19 cellular contexts compared by ENCODE assay signal in the genomic region with DNA sequence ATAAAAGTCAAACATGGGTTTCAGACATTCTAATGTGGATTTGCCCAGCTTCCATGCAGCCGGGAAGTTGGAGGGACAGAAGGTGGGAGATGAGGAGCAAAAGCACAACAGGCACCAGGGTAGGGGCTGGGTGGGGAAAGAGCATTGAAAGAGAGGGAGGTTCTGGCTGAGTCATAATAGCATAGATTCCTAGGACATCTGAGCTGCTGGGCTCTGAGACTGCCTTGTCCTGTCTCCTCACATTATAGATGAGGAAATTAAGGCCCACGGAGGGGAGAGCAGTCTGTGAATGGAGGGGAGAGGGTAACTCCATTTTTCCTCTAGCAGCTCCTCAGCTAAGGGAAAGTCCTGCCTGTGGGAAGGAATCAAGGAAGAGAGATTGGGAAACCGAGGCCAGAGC. TPM values are rescaled to one million over a fixed set of nuclear protein-coding genes. Genes with fewer than 3 reads are reported as not detected.
A peak's percentile ranks its signal among the peaks of the same experiment; 100 is the strongest.
DNase-seq lines count a peak whose midpoint lies in the region; ATAC-seq and TF ChIP-seq lines count a peak whose summit lies in the region.
"Had no signal": no experiment of that assay in that cellular context is flagged by ENCODE, and none has a peak within 500 bp of the region (broad histone marks: within the 10 kb centered on the region; RNA-seq: fewer than 3 reads in every experiment).

No MANE protein-coding gene starts in this region.

- H3F3A ChIP-seq in PC-3 (ENCODE audit: low read length, unreplicated experiment): no peaks in the 10 kb centered on the region

- no peaks in the 10 kb centered on the region for H3K36me3 Mint-ChIP-seq in WTC11
- H3K36me3 Mint-ChIP-seq: activated CD8-positive, alpha-beta memory T cell treated with anti-CD3 and anti-CD28 coated beads, Interleukin-2, amount 10 ng/mL, durations not matched to agents 7 days and 5 days had no signal

- H2BK12ac ChIP-seq in mesenchymal stem cell (ENCODE audit: low read length in 2 of 2): peak overlapping the region in 1 of 2 experiments; percentile 23

- H4K91ac ChIP-seq in mesenchymal stem cell (ENCODE audit: low read length): peak overlapping the region; percentile 13

- ATAC-seq in PC-3 (peak; percentile 37; the same call in 1 of the 2 replicates), WTC11 (no peak)
- ATAC-seq: activated CD8-positive, alpha-beta memory T cell treated with anti-CD3 and anti-CD28 coated beads, Interleukin-2, amount 10 ng/mL, durations not matched to agents 7 days and 5 days had no signal

- H3K4me2 ChIP-seq in PC-3 (ENCODE audit: low read length): no peak overlapping the region
- no peak overlapping the region for H3K4me2 ChIP-seq in mesenchymal stem cell (ENCODE audit: low read length, poor library complexity, severe bottlenecking)

- no peaks in the 10 kb centered on the region for H3K79me2 ChIP-seq in PC-3 (ENCODE audit: low read length)

- H3K18ac ChIP-seq in mesenchymal stem cell (ENCODE audit: low read depth in 1 of 2, low read length in 2 of 2): peak overlapping the region in 1 of 2 experiments; percentile 6

- no peaks in the 10 kb centered on the region for H3K9me3 ChIP-seq in A673 (ENCODE audit: low read depth, low read length, poor library complexity, severe bottlenecking)
- H3K9me3 ChIP-seq in PC-3 (ENCODE audit: low read length): no peaks in the 10 kb centered on the region
- H3K9me3 ChIP-seq in mesenchymal stem cell (ENCODE audit: control insufficient read depth, low read length): no peaks in the 10 kb centered on the region
- H3K9me3 ChIP-seq: heart left ventricle, mucosa of descending colon had no signal

- CTCF ChIA-PET in A673 (lab: Charles Lee): no interaction called here
- CTCF ChIA-PET in PC-3 (lab: Charles Lee): no interaction called here
- CTCF ChIA-PET in WTC11 (lab: Charles Lee): interaction anchor here (0.8 kb wide), 1 partner anchor 11 kb away, joined by 3 read pairs; no protein-coding TSS in a partner anchor

- peak overlapping the region; percentile 86 for H3K27ac ChIP-seq in A673 (ENCODE audit: low read depth, low read length, poor library complexity, severe bottlenecking)
- no peak overlapping the region for H3K27ac ChIP-seq in PC-3 (ENCODE audit: low read length)
- no peak overlapping the region for H3K27ac ChIP-seq in mesenchymal stem cell (ENCODE audit: low read length, poor library complexity, severe bottlenecking)

- H2AFZ ChIP-seq in PC-3 (ENCODE audit: low read length) (no peak overlapping the region), mesenchymal stem cell (ENCODE audit: low read depth, low read length) (no peak overlapping the region)

- H2AK5ac ChIP-seq in mesenchymal stem cell (ENCODE audit: low read length, severe bottlenecking): no peak overlapping the region

- H2BK15ac ChIP-seq in mesenchymal stem cell (ENCODE audit: low read depth, poor library complexity, severe bottlenecking): no peak overlapping the region

- H3K27me3 ChIP-seq in A673 (replicated peaks; ENCODE audit: insufficient read depth, low read depth, low read length, poor library complexity): no peaks in the 10 kb centered on the region
- H3K27me3 ChIP-seq in PC-3 (ENCODE audit: low read length): no peaks in the 10 kb centered on the region
- H3K27me3 ChIP-seq in mesenchymal stem cell (ENCODE audit: control insufficient read depth in 1 of 2, insufficient read depth in 1 of 2, low read length in 2 of 2): no peaks in the 10 kb centered on the region
- H3K27me3 ChIP-seq: heart left ventricle had no signal

- H3K4ac ChIP-seq in mesenchymal stem cell (ENCODE audit: low read depth in 1 of 2, low read length in 2 of 2): peak overlapping the region in 1 of 2 experiments; percentile 9

- 90% methylated on average over 3 of the region's 3 CpGs for WGBS in mesenchymal stem cell

- no peaks in the 10 kb centered on the region for H3K9me2 ChIP-seq in PC-3 (replicated peaks; ENCODE audit: low read length)

- peaks cover 4% of the 10 kb centered on the region for H3K4me1 Mint-ChIP-seq in WTC11
- H3K4me1 Mint-ChIP-seq: central memory CD8-positive, alpha-beta T cell had no signal

- H3K9ac ChIP-seq in PC-3 (ENCODE audit: low read length) (no peak overlapping the region), mesenchymal stem cell (ENCODE audit: low read length) (peak overlapping the region; percentile 74)

- H3K4me1 ChIP-seq in A673 (ENCODE audit: insufficient read depth, low read length, poor library complexity, severe bottlenecking) (peaks cover 23% of the 10 kb centered on the region), PC-3 (ENCODE audit: insufficient read depth, low read length) (peaks cover 3% of the 10 kb centered on the region; the same call in 1 of the 2 replicates), mesenchymal stem cell (ENCODE audit: control insufficient read depth, insufficient read depth, low read depth, low read length) (peaks cover 5% of the 10 kb centered on the region)

- H3K36me3 ChIP-seq in A673 (ENCODE audit: insufficient read depth, low read length, poor library complexity, severe bottlenecking) (no peaks in the 10 kb centered on the region), PC-3 (ENCODE audit: low read depth, low read length) (no peaks in the 10 kb centered on the region), mesenchymal stem cell (ENCODE audit: control insufficient read depth in 1 of 2, insufficient read depth in 2 of 2, low read depth in 1 of 2, low read length in 2 of 2) (no peaks in the 10 kb centered on the region)
- H3K36me3 ChIP-seq: heart left ventricle had no signal

- DNase-seq in A673 (ENCODE audit: low spot score): no peak
- DNase-seq in PC-3: no peak
- peak; percentile 43 for DNase-seq in dedifferentiated amniotic fluid mesenchymal stem cell (ENCODE audit: extremely low spot score)
- DNase-seq in mesenchymal stem cell: peak; percentile 43
- DNase-seq in stimulated activated CD4-positive, alpha-beta T cell treated with anti-CD3 and anti-CD28 coated beads, Interleukin-4, amount 100 ng/mL, for 4 hours: no peak
- no peak for DNase-seq in WTC11 (ENCODE audit: low spot score)
- DNase-seq in activated CD4-positive, alpha-beta T cell treated with anti-CD3 and anti-CD28 coated beads for 1 hour: no peak
- no peak for DNase-seq in DMS153 treated with DMSO at 0.1 percent for 48 hours (lab: John Stamatoyannopoulos, UW; ENCODE audit: unreplicated experiment)
- DNase-seq: activated CD8-positive, alpha-beta memory T cell treated with anti-CD3 and anti-CD28 coated beads, Interleukin-2, amount 10 ng/mL, durations not matched to agents 7 days and 5 days; activated naive CD4-positive, alpha-beta T cell treated with Interleukin-2 at 50 U/mL for 16 hours; GF-D8; heart left ventricle; kidney glomerular epithelial cell; mucosa of descending colon; NCI-H2081; NCI-H526 treated with DMSO at 0.1 percent for 48 hours; nucleus accumbens had no signal

- peak overlapping the region; percentile 76 for H4K8ac ChIP-seq in mesenchymal stem cell (ENCODE audit: low read length)

- no peaks in the 10 kb centered on the region for H4K20me1 ChIP-seq in PC-3 (ENCODE audit: low read length)

- POLR2A ChIA-PET in A673 (lab: Charles Lee; ENCODE audit: low non-redundant PET): no interaction called here
- POLR2A ChIA-PET in PC-3 (lab: Charles Lee; ENCODE audit: unreplicated experiment): no interaction called here
- POLR2A ChIA-PET in WTC11 (lab: Charles Lee): interaction anchor here (1.0 to 2.4 kb wide), 2 partner anchors 25 to 95 kb away, joined by 5 to 10 read pairs; a partner anchor contains a TSS

- H3K27me3 Mint-ChIP-seq in WTC11 (ENCODE audit: low read depth): no peaks in the 10 kb centered on the region
- H3K27me3 Mint-ChIP-seq: activated CD8-positive, alpha-beta memory T cell treated with anti-CD3 and anti-CD28 coated beads, Interleukin-2, amount 10 ng/mL, durations not matched to agents 7 days and 5 days; central memory CD8-positive, alpha-beta T cell had no signal

- no peak overlapping the region for H2BK120ac ChIP-seq in mesenchymal stem cell (ENCODE audit: low read depth, low read length)

- intact Hi-C loops in A673 (cut with micrococcal nuclease; ENCODE audit: unreplicated experiment) (no loop called here), PC-3 (cut with micrococcal nuclease) (no loop called here)

- H3K23ac ChIP-seq in mesenchymal stem cell (ENCODE audit: low read length in 2 of 2): no peak overlapping the region

- BruUV-seq in A673 (replicated peaks; lab: Mats Ljungman, UMichigan) (no TSS peak), PC-3 (replicated peaks; lab: Mats Ljungman, UMichigan) (no TSS peak)

- no peak overlapping the region for H2BK5ac ChIP-seq in mesenchymal stem cell (ENCODE audit: low read depth, low read length, poor library complexity, severe bottlenecking)

- TF ChIP-seq CTCF in A673 (conservative IDR thresholded peaks at IDR 0.05; ENCODE audit: low read depth, low read length) (no peak), PC-3 (conservative IDR thresholded peaks at IDR 0.05; ENCODE audit: low read depth, low read length) (no peak), WTC11 (IDR thresholded peaks at IDR 0.05) (no peak)

- H3K9me3 Mint-ChIP-seq in WTC11: no peaks in the 10 kb centered on the region
- H3K9me3 Mint-ChIP-seq: central memory CD8-positive, alpha-beta T cell had no signal

- H3K79me1 ChIP-seq in mesenchymal stem cell (replicated peaks; ENCODE audit: low read length, poor library complexity, severe bottlenecking): no peaks in the 10 kb centered on the region

- H3K4me3 Mint-ChIP-seq in WTC11: no peak overlapping the region
- H3K4me3 Mint-ChIP-seq: activated CD8-positive, alpha-beta memory T cell treated with anti-CD3 and anti-CD28 coated beads, Interleukin-2, amount 10 ng/mL, durations not matched to agents 7 days and 5 days; central memory CD8-positive, alpha-beta T cell had no signal

- no peak overlapping the region for H3K14ac ChIP-seq in mesenchymal stem cell (ENCODE audit: low read length in 2 of 2)

- H3K4me3 ChIP-seq in A673 (ENCODE audit: low read depth, low read length, poor library complexity, severe bottlenecking) (no peak overlapping the region), PC-3 (ENCODE audit: low read length) (no peak overlapping the region), mesenchymal stem cell (ENCODE audit: insufficient read depth in 1 of 2, low read depth in 1 of 2, low read length in 2 of 2) (no peak overlapping the region)
- H3K4me3 ChIP-seq: heart left ventricle, mucosa of descending colon had no signal

- no peak overlapping the region for H3K27ac Mint-ChIP-seq in WTC11
- H3K27ac Mint-ChIP-seq: activated CD8-positive, alpha-beta memory T cell treated with anti-CD3 and anti-CD28 coated beads, Interleukin-2, amount 10 ng/mL, durations not matched to agents 7 days and 5 days had no signal

RNA-seq across cellular contexts. Expression of a gene that starts 26.1 kb away (rescaled TPM):
- 0.52 and 1.1 TPM in 2 replicates for total RNA-seq in A673 (2021)
- 0.12 TPM in 1 of 2 replicates, not detected in the other for total RNA-seq in PC-3 (2014; rRNA removed)
- not detected for polyA plus RNA-seq in mesenchymal stem cell (2013, experiment 1 of 2)
- 0.14 TPM for polyA plus RNA-seq in mesenchymal stem cell (2013, experiment 2 of 2)
- total RNA-seq in WTC11 (2021): 0.50 to 1.2 TPM (median 0.94 TPM) in 3 replicates
- total RNA-seq: heart left ventricle, M059J had no signal
- polyA plus RNA-seq: heart left ventricle had no signal

RNA-seq across cellular contexts. Expression of a gene that starts 34.5 kb away (rescaled TPM):
- total RNA-seq in A673 (2021): 152 and 156 TPM in 2 replicates
- 221 and 260 TPM in 2 replicates for total RNA-seq in PC-3 (2014; rRNA removed)
- polyA plus RNA-seq in mesenchymal stem cell (2013, experiment 1 of 2): 109 TPM
- 105 TPM for polyA plus RNA-seq in mesenchymal stem cell (2013, experiment 2 of 2)
- 117 to 139 TPM (median 131 TPM) in 3 replicates for total RNA-seq in WTC11 (2021)

Comparison
In these comparisons a context has a peak if more than half of its experiments do, and no peak if none do; other contexts are left out.
1. DNase-seq: peak in dedifferentiated amniotic fluid mesenchymal stem cell (single experiment) and mesenchymal stem cell (single experiment); none in A673 (single experiment), PC-3 (single experiment), stimulated activated CD4-positive, alpha-beta T cell treated with anti-CD3 and anti-CD28 coated beads, Interleukin-4, amount 100 ng/mL, for 4 hours (0 of 2), WTC11 (single experiment), activated CD4-positive, alpha-beta T cell treated with anti-CD3 and anti-CD28 coated beads for 1 hour (single experiment) and DMS153 treated with DMSO at 0.1 percent for 48 hours (single experiment).